Comparison of ENCODE assay signal across 12 cellular contexts in the genomic region with DNA sequence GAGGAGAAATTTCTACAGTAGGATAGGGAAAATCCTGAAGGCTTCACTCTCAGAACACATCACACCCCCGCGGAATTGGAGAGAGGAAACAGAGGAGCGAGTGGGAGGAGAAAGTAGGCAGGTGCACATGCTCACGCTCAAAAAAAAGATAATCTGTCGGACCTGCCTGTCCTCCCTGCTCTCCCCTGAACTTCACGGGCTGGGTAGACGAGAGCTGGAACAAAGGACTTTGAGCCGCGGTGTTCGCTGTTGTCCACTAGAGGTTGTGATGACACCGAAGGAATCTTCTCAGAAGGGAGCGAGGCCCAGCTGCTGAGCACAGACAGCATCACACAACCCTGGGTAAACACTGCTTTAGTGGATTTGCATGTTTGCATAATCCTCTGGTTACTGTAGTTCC. TPM values are rescaled to one million over a fixed set of nuclear protein-coding genes. Genes with fewer than 3 reads are reported as not detected.
DNase-seq lines count a peak whose midpoint lies in the region; ATAC-seq and TF ChIP-seq lines count a peak whose summit lies in the region.
"Had no signal": no experiment of that assay in that cellular context is flagged by ENCODE, and none has a peak within 500 bp of the region (broad histone marks: within the 10 kb centered on the region; RNA-seq: fewer than 3 reads in every experiment).

No MANE protein-coding gene starts in this region.

- no peak overlapping the region for H3K27ac Mint-ChIP-seq in stimulated activated memory B cell treated with anti-CD40 and anti-IgM and Interleukin-4, amounts not matched to agents 10 μg/mL and 1 μg/mL and 100 μg/mL, for 72 hours
- H3K27ac Mint-ChIP-seq: activated CD4-positive, alpha-beta T cell treated with anti-CD3 and anti-CD28 coated beads for 36 hours; mesothelial cell of epicardium had no signal

- intact Hi-C loops in PC-3 (cut with micrococcal nuclease): no loop called here

- peak; percentile 65 for TF ChIP-seq CTCF in BE2C (IDR thresholded peaks at IDR 0.05; ENCODE audit: low read depth, low read length)
- no peak for TF ChIP-seq CTCF in PC-3 (conservative IDR thresholded peaks at IDR 0.05; ENCODE audit: low read depth, low read length)

- H3K27ac ChIP-seq in PC-3 (ENCODE audit: low read length): no peak overlapping the region
- H3K27ac ChIP-seq: thoracic aorta had no signal

- no peaks in the 10 kb centered on the region for H3K9me2 ChIP-seq in PC-3 (replicated peaks; ENCODE audit: low read length)

- H2AFZ ChIP-seq in PC-3 (ENCODE audit: low read length): no peak overlapping the region

- no peaks in the 10 kb centered on the region for H3K36me3 Mint-ChIP-seq in stimulated activated memory B cell treated with anti-CD40 and anti-IgM and Interleukin-4, amounts not matched to agents 10 μg/mL and 1 μg/mL and 100 μg/mL, for 72 hours
- H3K36me3 Mint-ChIP-seq: mesothelial cell of epicardium had no signal

- peaks cover 8% of the 10 kb centered on the region for H3K27me3 ChIP-seq in BE2C
- peaks cover 16% of the 10 kb centered on the region for H3K27me3 ChIP-seq in PC-3 (ENCODE audit: low read length)

- no peak overlapping the region for H3K4me3 Mint-ChIP-seq in stimulated activated memory B cell treated with anti-CD40 and anti-IgM and Interleukin-4, amounts not matched to agents 10 μg/mL and 1 μg/mL and 100 μg/mL, for 72 hours
- H3K4me3 Mint-ChIP-seq: activated CD4-positive, alpha-beta T cell treated with anti-CD3 and anti-CD28 coated beads for 36 hours; mesothelial cell of epicardium had no signal

- no peak for ATAC-seq in PC-3
- no peak for ATAC-seq in GM18861 (IDR thresholded peaks at IDR 0.05; ENCODE audit: unreplicated experiment)
- no peak for ATAC-seq in stimulated activated memory B cell treated with anti-CD40 and anti-IgM and Interleukin-4, amounts not matched to agents 10 μg/mL and 1 μg/mL and 100 μg/mL, for 72 hours
- no peak for ATAC-seq in HG03135 (IDR thresholded peaks at IDR 0.05; ENCODE audit: unreplicated experiment)
- ATAC-seq: activated CD4-positive, alpha-beta T cell treated with anti-CD3 and anti-CD28 coated beads for 36 hours had no signal

- no peaks in the 10 kb centered on the region for H4K20me1 ChIP-seq in PC-3 (ENCODE audit: low read length)

- no peaks in the 10 kb centered on the region for H3K79me2 ChIP-seq in PC-3 (ENCODE audit: low read length)

- H3F3A ChIP-seq in PC-3 (ENCODE audit: low read length, unreplicated experiment): no peaks in the 10 kb centered on the region

- H3K4me2 ChIP-seq in PC-3 (ENCODE audit: low read length): no peak overlapping the region

- DNase-seq in BE2C (peak; percentile 59), HEK293T (ENCODE audit: extremely low spot score) (peak; percentile 44), PC-3 (peak; percentile 1), inferior parietal cortex (ENCODE audit: extremely low spot score) (peak; percentile 59), HCEC 1CT (no peak)
- DNase-seq: activated CD4-positive, alpha-beta T cell treated with anti-CD3 and anti-CD28 coated beads for 36 hours; aorta had no signal

- peaks cover 8% of the 10 kb centered on the region for H3K4me1 Mint-ChIP-seq in stimulated activated memory B cell treated with anti-CD40 and anti-IgM and Interleukin-4, amounts not matched to agents 10 μg/mL and 1 μg/mL and 100 μg/mL, for 72 hours
- H3K4me1 Mint-ChIP-seq: activated CD4-positive, alpha-beta T cell treated with anti-CD3 and anti-CD28 coated beads for 36 hours; mesothelial cell of epicardium had no signal

- H3K4me3 ChIP-seq in BE2C (ENCODE audit: low read depth, low read length) (no peak overlapping the region), PC-3 (ENCODE audit: low read length) (no peak overlapping the region)
- H3K4me3 ChIP-seq: thoracic aorta had no signal

- H3K4me1 ChIP-seq in BE2C: no peaks in the 10 kb centered on the region; the same call in none of the 2 replicates
- no peaks in the 10 kb centered on the region for H3K4me1 ChIP-seq in PC-3 (ENCODE audit: insufficient read depth, low read length)

- H3K27me3 Mint-ChIP-seq in stimulated activated memory B cell treated with anti-CD40 and anti-IgM and Interleukin-4, amounts not matched to agents 10 μg/mL and 1 μg/mL and 100 μg/mL, for 72 hours: peaks cover 44% of the 10 kb centered on the region

- BruUV-seq in PC-3 (replicated peaks; lab: Mats Ljungman, UMichigan): no TSS peak

- no peaks in the 10 kb centered on the region for H3K9me3 Mint-ChIP-seq in stimulated activated memory B cell treated with anti-CD40 and anti-IgM and Interleukin-4, amounts not matched to agents 10 μg/mL and 1 μg/mL and 100 μg/mL, for 72 hours
- H3K9me3 Mint-ChIP-seq: mesothelial cell of epicardium had no signal

- no peaks in the 10 kb centered on the region for H3K9me3 ChIP-seq in BE2C
- no peaks in the 10 kb centered on the region for H3K9me3 ChIP-seq in PC-3 (ENCODE audit: low read length)
- H3K9me3 ChIP-seq: thoracic aorta had no signal

- H3K36me3 ChIP-seq in BE2C (no peaks in the 10 kb centered on the region), PC-3 (ENCODE audit: low read depth, low read length) (no peaks in the 10 kb centered on the region)
- H3K36me3 ChIP-seq: thoracic aorta had no signal

- CTCF ChIA-PET in HEK293T (lab: Yijun Ruan, JAX) (interaction anchor here (0.7 kb wide), 1 partner anchor 425 kb away, joined by 5 read pairs; no protein-coding TSS in a partner anchor), PC-3 (lab: Charles Lee) (no interaction called here)

- POLR2A ChIA-PET in HEK293T (lab: Yijun Ruan, JAX): no interaction called here
- POLR2A ChIA-PET in PC-3 (lab: Charles Lee; ENCODE audit: unreplicated experiment): no interaction called here

- H3K9ac ChIP-seq in PC-3 (ENCODE audit: low read length): no peak overlapping the region

TF ChIP-seq in HEK293T, 16 proteins besides CTCF, POLR2A, EP300 and RAD21:
- no peak for TF ChIP-seq BHLHE40 (IDR thresholded peaks at IDR 0.05; ENCODE audit: borderline replicate concordance)
- no peak for TF ChIP-seq ARNT (IDR thresholded peaks at IDR 0.05)
- TF ChIP-seq HDGF (IDR thresholded peaks at IDR 0.05; ENCODE audit: borderline replicate concordance): no peak
- no peak for TF ChIP-seq ZNF384 (IDR thresholded peaks at IDR 0.05)

RNA-seq across cellular contexts. Expression of a gene that starts 5.0 kb away (rescaled TPM):
- 4.7 TPM for polyA plus RNA-seq in BE2C (2012; ENCODE audit: insufficient read depth, insufficient read length, low read depth)
- not detected in 2 replicates for total RNA-seq in PC-3 (2014; rRNA removed)
- total RNA-seq: activated CD4-positive, alpha-beta T cell treated with anti-CD3 and anti-CD28 coated beads for 36 hours had no signal
- polyA plus RNA-seq: aorta had no signal
